In genomic region chr17:42853004-42853403, GRCh38 we compare ENCODE assay signal across 11 cellular contexts. TPM values are rescaled to one million over a fixed set of nuclear protein-coding genes. Genes with fewer than 3 reads are reported as not detected.
DNase-seq lines count a peak whose midpoint lies in the region; ATAC-seq lines count a peak whose summit lies in the region.
"Had no signal": no experiment of that assay in that cellular context is flagged by ENCODE, and none has a peak within 500 bp of the region (broad histone marks: within the 10 kb centered on the region; RNA-seq: fewer than 3 reads in every experiment).

No MANE protein-coding gene starts in this region.

- H3K27me3 ChIP-seq in aorta (ENCODE audit: control insufficient read depth in 1 of 2, insufficient read depth in 2 of 2, low read length in 1 of 2): no peaks in the 10 kb centered on the region

- H3K4me3 ChIP-seq in aorta (ENCODE audit: low read length in 2 of 2): peak overlapping the region; percentile 84 to 85

- no peaks in the 10 kb centered on the region for H3K36me3 ChIP-seq in aorta (ENCODE audit: control insufficient read depth in 1 of 2, insufficient read depth in 2 of 2, low read length in 1 of 2)

- H3K27ac ChIP-seq in aorta (ENCODE audit: low read depth in 1 of 2, low read length in 2 of 2): peak overlapping the region; percentile 75 to 94
- H3K27ac ChIP-seq: RWPE1 had no signal

- no peak for DNase-seq in Right ventricle myocardium inferior (ENCODE audit: missing footprints)
- DNase-seq in Right ventricle myocardium superior: no peak
- peak in 1 of 2 donors; percentile 64 for DNase-seq in aorta
- DNase-seq in head of caudate nucleus: no peak
- DNase-seq: activated B cell treated with CpG ODN at 0.5 μM for 24 hours; cortex of kidney; DMS79 treated with DMSO at 0.1 percent for 48 hours; naive thymus-derived CD4-positive, alpha-beta T cell; stimulated activated CD4-positive, alpha-beta T cell treated with anti-CD3 and anti-CD28 coated beads, Interleukin-2, amount 100 ng/mL, for 48 hours had no signal

- intact Hi-C loops in Right ventricle myocardium inferior (cut with DNase I) (no loop called here), Right ventricle myocardium superior (cut with DNase I) (no loop called here), aorta (cut with DNase I) (loop anchor here in 1 of 2 donors (2.0 kb wide), 1 partner anchor 42 kb away; no protein-coding TSS in a partner anchor), head of caudate nucleus (cut with DNase I) (no loop called here)

- 4 to 6% methylated on average over 4 of the region's 4 CpGs for WGBS in aorta, 2 donors

- no peaks in the 10 kb centered on the region for H3K4me1 ChIP-seq in aorta (ENCODE audit: control insufficient read depth in 1 of 2, insufficient read depth in 2 of 2, low read length in 2 of 2)

- H3K9me3 ChIP-seq in aorta (ENCODE audit: control insufficient read depth, low read length): no peaks in the 10 kb centered on the region

- ATAC-seq in Right ventricle myocardium inferior (peak; percentile 32), Right ventricle myocardium superior (ENCODE audit: poor library complexity) (no peak), aorta (ENCODE audit: low FRiP score) (peak; percentile 72)
- ATAC-seq: naive thymus-derived CD4-positive, alpha-beta T cell had no signal

RNA-seq across cellular contexts. Expression of gene AOC3, which starts 2.0 kb away (rescaled TPM):
- total RNA-seq in Right ventricle myocardium inferior (15.1 TPM), Right ventricle myocardium superior (8.3 TPM), aorta (100 to 1,000 TPM; 270 to 344 TPM)
- 100 to 1,000 TPM in 1 of 2 donors, 10 to 100 TPM in 1; 82.1 to 107 TPM for polyA plus RNA-seq in aorta
- polyA plus RNA-seq: naive thymus-derived CD4-positive, alpha-beta T cell had no signal

RNA-seq across cellular contexts. Expression of gene AOC2, which starts 8.6 kb away (rescaled TPM):
- total RNA-seq in Right ventricle myocardium inferior: 0.43 TPM
- total RNA-seq in Right ventricle myocardium superior: 0.32 TPM
- total RNA-seq in aorta: 1 to 10 TPM; 1.8 to 2.6 TPM
- under 1 TPM; 0.25 to 0.38 TPM for polyA plus RNA-seq in aorta
- polyA plus RNA-seq: naive thymus-derived CD4-positive, alpha-beta T cell had no signal

RNA-seq across cellular contexts. Expression of gene PSME3, which starts 19.8 kb away (rescaled TPM):
- 69.0 TPM for total RNA-seq in Right ventricle myocardium inferior
- total RNA-seq in Right ventricle myocardium superior: 74.7 TPM
- 10 to 100 TPM; 57.7 to 69.8 TPM for total RNA-seq in aorta
- 10 to 100 TPM; 41.1 to 58.6 TPM for polyA plus RNA-seq in aorta

RNA-seq across cellular contexts. Expression of gene BECN1, which starts 28.9 kb away (rescaled TPM):
- total RNA-seq in Right ventricle myocardium inferior: 74.3 TPM
- total RNA-seq in Right ventricle myocardium superior: 78.0 TPM
- 10 to 100 TPM; 66.9 to 76.9 TPM for total RNA-seq in aorta
- polyA plus RNA-seq in aorta: 100 to 1,000 TPM in 1 of 2 donors, 10 to 100 TPM in 1; 67.8 to 105 TPM

RNA-seq across cellular contexts. Expression of gene G6PC1, which starts 47.6 kb away (rescaled TPM):
- not detected for total RNA-seq in Right ventricle myocardium inferior
- not detected for total RNA-seq in Right ventricle myocardium superior
- total RNA-seq in aorta: not detected
- polyA plus RNA-seq in aorta: 1 to 10 TPM in 1 of 2 donors, not detected in 1; 3.0 TPM
- total RNA-seq: A673; activated B cell treated with CpG ODN at 0.5 μM for 24 hours; naive thymus-derived CD4-positive, alpha-beta T cell had no signal
- polyA plus RNA-seq: naive thymus-derived CD4-positive, alpha-beta T cell had no signal

Comparison
In these comparisons a context has a peak if more than half of its experiments do, and no peak if none do; other contexts are left out.
1. RNA of gene AOC3, which starts 2.0 kb away (total RNA-seq): 270 to 344 TPM in aorta; 15.1 TPM in Right ventricle myocardium inferior (single experiment) and 8.3 TPM in Right ventricle myocardium superior (single experiment); every median in the first group is over 10 times any median in the second.